Comparison of ENCODE assay signal across 9 cellular contexts in the genomic region with DNA sequence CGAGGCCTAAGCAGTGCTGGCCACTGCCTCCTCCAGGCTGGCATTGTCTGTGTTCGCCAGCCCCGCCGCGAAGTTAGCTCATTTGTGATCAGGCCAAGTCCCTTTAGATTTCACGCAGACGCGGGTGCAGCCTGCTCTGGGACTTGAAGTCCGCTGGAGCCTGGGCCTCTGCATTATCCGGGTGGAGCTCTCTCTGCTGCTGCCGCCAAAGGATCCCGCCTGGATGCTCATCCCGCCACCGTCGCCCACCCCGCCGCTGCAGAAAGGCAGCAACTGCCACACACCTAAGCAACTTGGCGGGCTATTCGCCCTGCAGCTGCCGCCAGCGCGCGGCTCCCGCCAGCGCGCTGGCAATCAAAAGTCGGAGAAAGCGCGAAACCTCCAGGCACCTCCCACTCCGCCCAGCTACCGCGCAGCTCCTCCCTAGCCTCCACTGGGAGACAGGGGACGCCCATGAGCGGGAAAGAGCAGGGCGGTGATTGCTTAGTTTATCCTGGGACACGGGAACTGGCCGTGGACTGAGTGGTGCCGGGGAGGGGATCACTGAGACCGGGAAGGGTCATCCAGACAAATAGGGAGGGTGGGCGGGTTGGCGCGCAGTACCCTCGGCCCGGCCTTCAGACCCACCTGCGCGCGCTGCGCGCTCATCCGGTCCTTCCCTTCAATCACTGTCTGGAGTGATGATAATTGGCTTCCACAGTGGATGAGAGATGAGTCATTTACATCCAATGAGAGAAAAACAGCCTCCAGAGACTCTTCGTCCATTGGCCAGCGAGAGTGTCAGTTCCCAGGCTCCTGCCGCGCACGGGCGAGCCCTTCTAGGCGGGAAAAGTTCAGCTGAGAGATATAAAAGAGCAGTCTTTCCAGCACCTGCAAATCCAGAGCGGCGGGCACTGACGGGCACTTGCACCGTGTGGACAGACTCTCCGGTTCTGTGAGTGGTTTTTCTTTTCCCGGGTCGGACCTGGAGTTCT. TPM values are rescaled to one million over a fixed set of nuclear protein-coding genes. Genes with fewer than 3 reads are reported as not detected.
A peak's percentile ranks its signal among the peaks of the same experiment; 100 is the strongest.
DNase-seq lines count a peak whose midpoint lies in the region; ATAC-seq lines count a peak whose summit lies in the region.
"Had no signal": no experiment of that assay in that cellular context is flagged by ENCODE, and none has a peak within 500 bp of the region (broad histone marks: within the 10 kb centered on the region; RNA-seq: fewer than 3 reads in every experiment).

A gene with protein sequence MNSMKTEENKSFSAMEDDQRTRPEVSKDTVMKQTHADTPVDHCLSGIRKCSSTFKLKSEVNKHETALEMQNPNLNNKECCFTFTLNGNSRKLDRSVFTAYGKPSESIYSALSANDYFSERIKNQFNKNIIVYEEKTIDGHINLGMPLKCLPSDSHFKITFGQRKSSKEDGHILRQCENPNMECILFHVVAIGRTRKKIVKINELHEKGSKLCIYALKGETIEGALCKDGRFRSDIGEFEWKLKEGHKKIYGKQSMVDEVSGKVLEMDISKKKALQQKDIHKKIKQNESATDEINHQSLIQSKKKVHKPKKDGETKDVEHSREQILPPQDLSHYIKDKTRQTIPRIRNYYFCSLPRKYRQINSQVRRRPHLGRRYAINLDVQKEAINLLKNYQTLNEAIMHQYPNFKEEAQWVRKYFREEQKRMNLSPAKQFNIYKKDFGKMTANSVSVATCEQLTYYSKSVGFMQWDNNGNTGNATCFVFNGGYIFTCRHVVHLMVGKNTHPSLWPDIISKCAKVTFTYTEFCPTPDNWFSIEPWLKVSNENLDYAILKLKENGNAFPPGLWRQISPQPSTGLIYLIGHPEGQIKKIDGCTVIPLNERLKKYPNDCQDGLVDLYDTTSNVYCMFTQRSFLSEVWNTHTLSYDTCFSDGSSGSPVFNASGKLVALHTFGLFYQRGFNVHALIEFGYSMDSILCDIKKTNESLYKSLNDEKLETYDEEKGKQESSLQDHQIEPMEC (plus strand): TSS at position 875 of the 974 bp plus-strand sequence. CDS start 2,389 bp downstream, outside the sequence.

- H3K4me1 ChIP-seq in endocrine pancreas (ENCODE audit: control insufficient read depth, insufficient read depth, low read length), result no peaks in the 10 kb centered on the region

- POLR2A ChIA-PET in activated CD8-positive, alpha-beta T cell treated with anti-CD3 and anti-CD28 coated beads, Interleukin-2, amount 10 ng/mL, durations not matched to agents 7 days and 5 days (lab: Charles Lee), result interaction anchor here (0.6 to 3.5 kb wide), 12 partner anchors 13 to 558 kb away, joined by 3 to 27 read pairs (median 4); a partner anchor contains a TSS

- ATAC-seq in GM19351 (IDR thresholded peaks at IDR 0.05; ENCODE audit: unreplicated experiment), result peak; percentile 58
- peak; percentile 64 for ATAC-seq in HG03460 (IDR thresholded peaks at IDR 0.05; ENCODE audit: unreplicated experiment)
- ATAC-seq in activated CD8-positive, alpha-beta T cell treated with anti-CD3 and anti-CD28 coated beads, Interleukin-2, amount 10 ng/mL, durations not matched to agents 7 days and 5 days, result peak; percentile 95

- H3K9me3 ChIP-seq in endocrine pancreas (ENCODE audit: control insufficient read depth, low read length), result no peaks in the 10 kb centered on the region
- H3K9me3 ChIP-seq: neutrophil had no signal

- peaks cover 11% of the 10 kb centered on the region for H3K27me3 Mint-ChIP-seq in activated CD8-positive, alpha-beta T cell treated with anti-CD3 and anti-CD28 coated beads, Interleukin-2, amount 10 ng/mL, durations not matched to agents 7 days and 5 days (ENCODE audit: low read depth)

- H3K4me3 ChIP-seq in endocrine pancreas (ENCODE audit: control insufficient read depth, insufficient read depth, low read length), result no peak within 1 kb of the TSS

- H3K36me3 ChIP-seq in endocrine pancreas (ENCODE audit: control insufficient read depth, insufficient read depth, low read length), result no peaks in the 10 kb centered on the region
- H3K36me3 ChIP-seq: neutrophil had no signal

- no peaks in the 10 kb centered on the region for H3K27me3 ChIP-seq in endocrine pancreas (ENCODE audit: control insufficient read depth, insufficient read depth, low read length)

- no peaks in the 10 kb centered on the region for H3K9me3 Mint-ChIP-seq in activated CD8-positive, alpha-beta T cell treated with anti-CD3 and anti-CD28 coated beads, Interleukin-2, amount 10 ng/mL, durations not matched to agents 7 days and 5 days (ENCODE audit: insufficient read depth)

- CTCF ChIA-PET in activated CD8-positive, alpha-beta T cell treated with anti-CD3 and anti-CD28 coated beads, Interleukin-2, amount 10 ng/mL, durations not matched to agents 7 days and 5 days (lab: Charles Lee), result interaction anchor here (0.6 to 5.9 kb wide), 13 partner anchors 9 to 539 kb away, joined by 3 to 44 read pairs (median 5); a partner anchor contains a TSS

- peak; percentile 87 for DNase-seq in CD1c-positive myeloid dendritic cell (ENCODE audit: extremely low spot score)
- peak; percentile 93 for DNase-seq in NCI-H526 treated with DMSO at 0.1 percent for 48 hours (lab: John Stamatoyannopoulos, UW)
- peak; percentile 89 for DNase-seq in activated CD8-positive, alpha-beta T cell treated with anti-CD3 and anti-CD28 coated beads, Interleukin-2, amount 10 ng/mL, durations not matched to agents 7 days and 5 days
- DNase-seq in medulla oblongata (ENCODE audit: extremely low spot score), result peak; percentile 88
- peak; percentile 13 for DNase-seq in stimulated activated CD8-positive, alpha-beta memory T cell treated with anti-CD3 and anti-CD28 coated beads, Interleukin-12 subunit alpha, Interleukin-12 subunit beta, amount 100 ng/mL, for 4 hours (ENCODE audit: low read depth)

- H3K4me3 Mint-ChIP-seq in activated CD8-positive, alpha-beta T cell treated with anti-CD3 and anti-CD28 coated beads, Interleukin-2, amount 10 ng/mL, durations not matched to agents 7 days and 5 days, result peak within 1 kb of the TSS; percentile 92

- peak within 1 kb of the TSS; percentile 33 for H3K9ac ChIP-seq in endocrine pancreas (ENCODE audit: control insufficient read depth, insufficient read depth, low read length)

- H3K4me1 Mint-ChIP-seq in activated CD8-positive, alpha-beta T cell treated with anti-CD3 and anti-CD28 coated beads, Interleukin-2, amount 10 ng/mL, durations not matched to agents 7 days and 5 days (ENCODE audit: low read depth), result peaks cover 70% of the 10 kb centered on the region

- peaks cover 52% of the 10 kb centered on the region for H3K36me3 Mint-ChIP-seq in activated CD8-positive, alpha-beta T cell treated with anti-CD3 and anti-CD28 coated beads, Interleukin-2, amount 10 ng/mL, durations not matched to agents 7 days and 5 days (ENCODE audit: low read depth)

- peak within 1 kb of the TSS; percentile 86 for H3K27ac Mint-ChIP-seq in activated CD8-positive, alpha-beta T cell treated with anti-CD3 and anti-CD28 coated beads, Interleukin-2, amount 10 ng/mL, durations not matched to agents 7 days and 5 days

RNA-seq across cellular contexts. Expression of the gene that starts here (rescaled TPM):
- 10 to 100 TPM; 66.2 to 69.0 TPM for total RNA-seq in activated CD8-positive, alpha-beta T cell treated with anti-CD3 and anti-CD28 coated beads, Interleukin-2, amount 10 ng/mL, durations not matched to agents 7 days and 5 days

Comparison
In these comparisons a context has a peak if more than half of its experiments do, and no peak if none do; other contexts are left out.
1. DNase-seq: peak in every context shown above with its lines; median percentile 93 in NCI-H526 treated with DMSO at 0.1 percent for 48 hours; 89 in activated CD8-positive, alpha-beta T cell treated with anti-CD3 and anti-CD28 coated beads, Interleukin-2, amount 10 ng/mL, durations not matched to agents 7 days and 5 days; 88 in medulla oblongata; 87 in CD1c-positive myeloid dendritic cell; 13 in stimulated activated CD8-positive, alpha-beta memory T cell treated with anti-CD3 and anti-CD28 coated beads, Interleukin-12 subunit alpha, Interleukin-12 subunit beta, amount 100 ng/mL, for 4 hours.